ENCODE assay signal across 8 cellular contexts in genomic region chr10:103493362-103493871, GRCh38. TPM values are rescaled to one million over a fixed set of nuclear protein-coding genes. Genes with fewer than 3 reads are reported as not detected.
DNase-seq lines count a peak whose midpoint lies in the region; ATAC-seq and TF ChIP-seq lines count a peak whose summit lies in the region.

NEURL1 (plus strand) TSS chr10:103493705; CDS start chr10:103494388, 683 bp downstream.

- CTCF ChIA-PET in CD8-positive, alpha-beta T cell (lab: Charles Lee): interaction anchor here (1.3 to 13.6 kb wide), 2 partner anchors 12 to 78 kb away, joined by 3 to 272 read pairs; no protein-coding TSS in a partner anchor

- peak within 1 kb of the TSS; percentile 37; the same call in 1 of the 2 replicates for H3K9ac ChIP-seq in KMS-11

- no peaks in the 10 kb centered on the region for H3K9me3 Mint-ChIP-seq in CD8-positive, alpha-beta T cell
- no peaks in the 10 kb centered on the region for H3K9me3 Mint-ChIP-seq in activated naive CD8-positive, alpha-beta T cell (ENCODE audit: low read depth)

- H3K9me3 ChIP-seq in CD8-positive, alpha-beta T cell (ENCODE audit: low read length): no peaks in the 10 kb centered on the region
- no peaks in the 10 kb centered on the region for H3K9me3 ChIP-seq in iPS DF 6.9 (ENCODE audit: control insufficient read depth, insufficient read depth, low read length)
- H3K9me3 ChIP-seq in sigmoid colon: no peaks in the 10 kb centered on the region

- WGBS in iPS DF 6.9 (ENCODE audit: insufficient coverage, insufficient read length): no CpG with 5 or more reads among the region's 57 CpGs
- WGBS in sigmoid colon, 2 donors: 2 to 4% methylated on average over 57 of the region's 57 CpGs

- H3K27ac ChIP-seq in CD8-positive, alpha-beta T cell (ENCODE audit: low read depth, low read length): no peak within 1 kb of the TSS
- H3K27ac ChIP-seq in KMS-11 (no peak within 1 kb of the TSS), iPS DF 6.9 (ENCODE audit: low read length) (no peak within 1 kb of the TSS), sigmoid colon (peak within 1 kb of the TSS in 1 of 4 donors; percentile 50)

- H3K27me3 ChIP-seq in CD8-positive, alpha-beta T cell (ENCODE audit: insufficient read depth, low read length): peaks cover 9% of the 10 kb centered on the region
- peaks cover 10% of the 10 kb centered on the region; the same call in 1 of the 2 replicates for H3K27me3 ChIP-seq in KMS-11 (ENCODE audit: insufficient read depth, low read depth)
- H3K27me3 ChIP-seq in iPS DF 6.9 (ENCODE audit: control insufficient read depth, insufficient read depth, low read length): peaks cover 16% of the 10 kb centered on the region
- peaks cover 9 to 42% (median 16%) of the 10 kb centered on the region in 3 donors for H3K27me3 ChIP-seq in sigmoid colon

- intact Hi-C loops in CD8-positive, alpha-beta T cell (cut with DNase I, micrococcal nuclease): no loop called here
- intact Hi-C loops in sigmoid colon (cut with DNase I): loop anchor here (5.0 kb wide), 1 partner anchor 64 kb away; no protein-coding TSS in a partner anchor

- peak; percentile 5 for ATAC-seq in CD8-positive, alpha-beta T cell
- ATAC-seq in HG02571 (IDR thresholded peaks at IDR 0.05; ENCODE audit: unreplicated experiment): no peak

- TF ChIP-seq CTCF in CD8-positive, alpha-beta T cell (IDR thresholded peaks at IDR 0.05): no peak
- TF ChIP-seq CTCF in KMS-11 (conservative IDR thresholded peaks at IDR 0.05; ENCODE audit: low read depth, low read length): no peak
- no peak for TF ChIP-seq CTCF in sigmoid colon (IDR thresholded peaks at IDR 0.05)

- H3K4me1 ChIP-seq in CD8-positive, alpha-beta T cell (ENCODE audit: insufficient read depth, low read length): peaks cover 24% of the 10 kb centered on the region
- peaks cover 51% of the 10 kb centered on the region for H3K4me1 ChIP-seq in KMS-11 (ENCODE audit: low read depth, poor library complexity, severe bottlenecking)
- H3K4me1 ChIP-seq in iPS DF 6.9 (ENCODE audit: control insufficient read depth, insufficient read depth, low read length): peaks cover 3% of the 10 kb centered on the region; the same call in 1 of the 2 replicates
- H3K4me1 ChIP-seq in sigmoid colon: peaks cover 0 to 34% (median 31%) of the 10 kb centered on the region in 4 donors

- H3K79me2 ChIP-seq in KMS-11 (ENCODE audit: insufficient read depth, low read depth): no peaks in the 10 kb centered on the region

- POLR2A ChIA-PET in CD8-positive, alpha-beta T cell (lab: Charles Lee): interaction anchor here (1.1 kb wide), 1 partner anchor 76 kb away, joined by 3 read pairs; no protein-coding TSS in a partner anchor

- H4K20me1 ChIP-seq in KMS-11 (ENCODE audit: insufficient read depth): no peaks in the 10 kb centered on the region

- H3K4me1 Mint-ChIP-seq in CD8-positive, alpha-beta T cell (ENCODE audit: low read depth): peaks cover 25% of the 10 kb centered on the region
- H3K4me1 Mint-ChIP-seq in activated naive CD8-positive, alpha-beta T cell (ENCODE audit: low read depth): peaks cover 32% of the 10 kb centered on the region

- peak within 1 kb of the TSS; percentile 84 for H3K4me3 Mint-ChIP-seq in CD8-positive, alpha-beta T cell
- peak within 1 kb of the TSS; percentile 82 for H3K4me3 Mint-ChIP-seq in activated naive CD8-positive, alpha-beta T cell

- no peak within 1 kb of the TSS for H3K27ac Mint-ChIP-seq in CD8-positive, alpha-beta T cell
- H3K27ac Mint-ChIP-seq in activated naive CD8-positive, alpha-beta T cell: no peak within 1 kb of the TSS

- no peak for TF ChIP-seq EP300 in sigmoid colon (IDR thresholded peaks at IDR 0.05)

- H2AFZ ChIP-seq in KMS-11 (ENCODE audit: low read depth): peak within 1 kb of the TSS; percentile 64

- no peaks in the 10 kb centered on the region for H3K36me3 ChIP-seq in CD8-positive, alpha-beta T cell (ENCODE audit: insufficient read depth, low read length)
- H3K36me3 ChIP-seq in KMS-11 (ENCODE audit: insufficient read depth) (no peaks in the 10 kb centered on the region), iPS DF 6.9 (ENCODE audit: control insufficient read depth, insufficient read depth, low read length) (no peaks in the 10 kb centered on the region), sigmoid colon (no peaks in the 10 kb centered on the region)

- no peaks in the 10 kb centered on the region for H3K36me3 Mint-ChIP-seq in CD8-positive, alpha-beta T cell
- H3K36me3 Mint-ChIP-seq in activated naive CD8-positive, alpha-beta T cell: no peaks in the 10 kb centered on the region

- H3K27me3 Mint-ChIP-seq in CD8-positive, alpha-beta T cell (ENCODE audit: low read depth): peaks cover 29% of the 10 kb centered on the region
- H3K27me3 Mint-ChIP-seq in activated naive CD8-positive, alpha-beta T cell: peaks cover 24% of the 10 kb centered on the region

- H3K4me3 ChIP-seq in CD8-positive, alpha-beta T cell (ENCODE audit: low read depth, low read length): peak within 1 kb of the TSS; percentile 37
- H3K4me3 ChIP-seq in KMS-11 (IDR thresholded peaks at IDR 0.05; ENCODE audit: insufficient read depth, low read depth, low read length) (no peak within 1 kb of the TSS), iPS DF 6.9 (ENCODE audit: low read length) (peak within 1 kb of the TSS; percentile 73), sigmoid colon (peak within 1 kb of the TSS; percentile 9 to 60 (median 51))

- peak in 2 of 7 experiments; percentile 18 to 33 for DNase-seq in CD8-positive, alpha-beta T cell
- DNase-seq in iPS DF 6.9 (ENCODE audit: low read depth, low spot score) (no peak), sigmoid colon (no peak), NCI-H2107 (lab: John Stamatoyannopoulos, UW) (no peak), amniotic stem cell (lab: John Stamatoyannopoulos, UW) (no peak)

- H3K4me2 ChIP-seq in KMS-11: peak within 1 kb of the TSS; percentile 68

- no peak for TF ChIP-seq POLR2A in sigmoid colon (IDR thresholded peaks at IDR 0.05)

RNA-seq across cellular contexts. Expression of gene NEURL1, which starts in this region (rescaled TPM):
- under 1 TPM; 0.47 to 0.95 TPM for total RNA-seq in CD8-positive, alpha-beta T cell
- total RNA-seq in sigmoid colon: under 1 TPM in 3 of 4 donors, not detected in 1; 0.41 to 0.71 (median 0.55) TPM
- 10 to 100 TPM; 29.9 to 54.1 (median 31.8) TPM for polyA plus RNA-seq in sigmoid colon

Comparison
In these comparisons a context has a peak if more than half of its experiments do, and no peak if none do; other contexts are left out.
1. Peak in ATAC-seq and H3K4me3 ChIP-seq in CD8-positive, alpha-beta T cell; RNA of the gene not detected or under 1 TPM.